In the genomic region with DNA sequence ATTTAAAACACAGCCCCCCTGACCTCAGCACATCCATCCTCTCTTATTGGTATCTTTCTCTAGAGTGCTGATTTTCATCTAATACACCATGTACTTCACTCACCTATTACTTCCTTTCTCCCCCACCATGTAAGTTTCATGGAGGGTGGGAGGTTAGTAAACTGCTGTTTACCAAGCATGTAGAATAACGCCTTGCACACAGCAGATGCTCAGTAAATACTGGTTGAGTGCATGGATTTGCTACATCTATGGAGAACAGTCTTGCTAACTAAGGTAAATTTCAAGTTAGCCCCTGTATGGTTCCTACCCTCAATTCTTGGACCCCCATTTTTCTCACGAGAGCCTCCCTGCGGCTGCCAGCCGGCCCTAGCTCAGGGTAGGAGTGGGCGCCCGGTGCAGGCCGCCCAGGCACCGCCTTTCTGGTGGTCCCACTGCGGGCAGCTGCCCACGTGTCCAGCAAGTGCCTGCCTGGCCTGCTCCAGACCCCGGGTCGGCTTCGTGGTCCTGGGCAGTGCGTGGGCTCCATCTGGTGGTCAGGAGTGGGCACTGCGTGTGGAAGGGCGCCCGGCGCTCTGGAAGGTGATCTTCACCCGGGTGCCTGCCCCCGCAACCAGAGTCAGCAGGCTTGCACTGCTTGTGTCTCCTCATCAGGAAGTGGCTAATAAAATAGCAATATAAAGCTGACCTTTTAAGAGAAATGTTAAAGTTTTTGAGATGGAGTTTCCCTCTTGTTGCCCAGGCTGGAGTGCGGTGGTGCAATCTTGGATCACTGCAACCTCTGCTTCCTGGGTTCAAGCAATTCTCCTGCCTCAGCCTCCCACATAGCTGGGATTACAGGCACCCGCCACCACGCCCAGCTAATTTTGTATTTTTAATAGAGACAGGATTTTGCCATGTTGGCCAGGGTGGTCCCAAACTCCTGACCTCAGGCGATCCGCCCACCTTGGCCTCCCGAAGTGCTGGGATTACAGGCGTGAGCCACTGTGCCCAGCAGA, we compare ENCODE assay signal across 8 cellular contexts.
DNase-seq lines count a peak whose midpoint lies in the region; ATAC-seq and TF ChIP-seq lines count a peak whose summit lies in the region.

No MANE protein-coding gene starts in this region.

- in situ Hi-C loops in gastrocnemius medialis (cut with MboI; ENCODE audit: low sequenced_read_pairs in 4 of 4): loop anchor here (10.0 to 25.0 kb wide), 3 partner anchors 139 to 311 kb away; no protein-coding TSS in a partner anchor

- H3K36me3 ChIP-seq in Loucy (ENCODE audit: insufficient read depth, low read length) (peaks cover 18% of the 10 kb centered on the region; the same call in 1 of the 2 replicates), gastrocnemius medialis (peaks cover 0 to 14% of the 10 kb centered on the region in 2 donors)

- H3K4me1 ChIP-seq in Loucy (ENCODE audit: insufficient read depth, low read length, poor library complexity, severe bottlenecking): peaks cover 17% of the 10 kb centered on the region
- no peaks in the 10 kb centered on the region for H3K4me1 ChIP-seq in right cardiac atrium (ENCODE audit: control insufficient read depth, insufficient read depth, low read length)
- peaks cover 21 to 22% of the 10 kb centered on the region in 2 donors for H3K4me1 ChIP-seq in gastrocnemius medialis

- peak; percentile 47 for DNase-seq in GF-D8 (lab: John Stamatoyannopoulos, UW)
- peak; percentile 10 for DNase-seq in GOT3 (lab: John Stamatoyannopoulos, UW)
- DNase-seq in T follicular helper cell (ENCODE audit: low read depth): peak; percentile 29
- peak in 38 of 56 donors; percentile 8 to 63 (median 38) for DNase-seq in amygdala (lab: John Stamatoyannopoulos, UW)
- DNase-seq in right cardiac atrium: peak; percentile 67 to 89 (median 85)
- DNase-seq in gastrocnemius medialis: peak; percentile 52 to 75
- no peak for DNase-seq in cortex of kidney (lab: John Stamatoyannopoulos, UW)

- H3K4me3 ChIP-seq in Loucy (ENCODE audit: low read length, poor library complexity, severe bottlenecking): no peak overlapping the region
- H3K4me3 ChIP-seq in right cardiac atrium (ENCODE audit: low read length): no peak overlapping the region
- H3K4me3 ChIP-seq in gastrocnemius medialis: peak overlapping the region in 1 of 4 donors; percentile 30

- peak; percentile 70 to 72 for ATAC-seq in right cardiac atrium
- ATAC-seq in gastrocnemius medialis: peak; percentile 20 to 68

- WGBS in right cardiac atrium: 28% methylated on average over 27 of the region's 27 CpGs

- peak; percentile 89 for TF ChIP-seq CTCF in Loucy (conservative IDR thresholded peaks at IDR 0.05; ENCODE audit: low read length)
- peak; percentile 94 to 99 (median 95) for TF ChIP-seq CTCF in gastrocnemius medialis (IDR thresholded peaks at IDR 0.05 in 4 of 5, conservative IDR thresholded peaks at IDR 0.05 in 1 of 5)

- no peaks in the 10 kb centered on the region for H3K27me3 ChIP-seq in Loucy (ENCODE audit: insufficient read depth, low read length, poor library complexity, severe bottlenecking)
- no peaks in the 10 kb centered on the region for H3K27me3 ChIP-seq in right cardiac atrium (ENCODE audit: control insufficient read depth, insufficient read depth)
- peaks cover 0 to 9% (median 7%) of the 10 kb centered on the region in 3 donors for H3K27me3 ChIP-seq in gastrocnemius medialis

- peak overlapping the region; percentile 12 for H3K4me2 ChIP-seq in Loucy (ENCODE audit: low read depth, low read length, poor library complexity, severe bottlenecking)

- H3F3A ChIP-seq in Loucy (ENCODE audit: low read depth): no peaks in the 10 kb centered on the region

- H3K9me2 ChIP-seq in Loucy (replicated peaks; ENCODE audit: low read depth, low read length): no peaks in the 10 kb centered on the region

- H3K9me3 ChIP-seq in Loucy (ENCODE audit: insufficient read depth, low read depth, low read length) (no peaks in the 10 kb centered on the region), right cardiac atrium (ENCODE audit: control insufficient read depth, low read length) (no peaks in the 10 kb centered on the region), gastrocnemius medialis (no peaks in the 10 kb centered on the region)

- no peak overlapping the region for H3K27ac ChIP-seq in right cardiac atrium (ENCODE audit: low read length)
- peak overlapping the region; percentile 76 to 82 (median 81) for H3K27ac ChIP-seq in gastrocnemius medialis

- no peak overlapping the region for H2AFZ ChIP-seq in Loucy (ENCODE audit: low read length)

- H4K20me1 ChIP-seq in Loucy (ENCODE audit: insufficient read depth, low read length, poor library complexity, severe bottlenecking): no peaks in the 10 kb centered on the region

- intact Hi-C loops in right cardiac atrium (cut with DNase I): loop anchor here in 2 of 4 donors (10.0 kb wide), 1 partner anchor 61 kb away; a partner anchor contains a TSS
- intact Hi-C loops in gastrocnemius medialis (cut with DNase I; ENCODE audit: low total_unique reads): loop anchor here (1.0 to 10.0 kb wide), 4 partner anchors 64 to 325 kb away; a partner anchor contains a TSS

- H3K79me2 ChIP-seq in Loucy (ENCODE audit: insufficient read depth, low read length): no peaks in the 10 kb centered on the region

- H3K9ac ChIP-seq in Loucy (ENCODE audit: low read depth, low read length, poor library complexity, severe bottlenecking): no peak overlapping the region

- no peak for TF ChIP-seq POLR2A in gastrocnemius medialis (IDR thresholded peaks at IDR 0.05)
